Comparison of ENCODE assay signal across 15 cellular contexts in genomic region chr14:96698846-96699543, GRCh38.
DNase-seq lines count a peak whose midpoint lies in the region; ATAC-seq, FAIRE-seq and TF ChIP-seq lines count a peak whose summit lies in the region.
"Had no signal": no experiment of that assay in that cellular context is flagged by ENCODE, and none has a peak within 500 bp of the region (broad histone marks: within the 10 kb centered on the region; RNA-seq: fewer than 3 reads in every experiment).

No MANE protein-coding gene starts in this region.

- no peak overlapping the region for H3K4me2 ChIP-seq in HepG2 (ENCODE audit: low read depth, low read length)

- TF ChIP-seq POLR2A in HepG2 (IDR thresholded peaks at IDR 0.05; ENCODE audit: insufficient read depth in 1 of 2, low read depth in 2 of 2, low read length in 2 of 2) = no peak
- TF ChIP-seq POLR2A in right lobe of liver (IDR thresholded peaks at IDR 0.05) = no peak

- H3K9ac ChIP-seq in HepG2 (ENCODE audit: insufficient read depth, low read depth, low read length) = no peak overlapping the region

- TF ChIP-seq CTCF in HepG2 (CRISPR knock-in tag; IDR thresholded peaks at IDR 0.05) = no peak; the same call in 1 of the 2 replicates
- TF ChIP-seq CTCF in right lobe of liver (IDR thresholded peaks at IDR 0.05) = no peak

- no TSS peak for BruUV-seq in HepG2 (replicated peaks; lab: Mats Ljungman, UMichigan)

- no peaks in the 10 kb centered on the region for H3K36me3 Mint-ChIP-seq in activated CD4-positive, alpha-beta T cell treated with anti-CD3 and anti-CD28 coated beads, Interleukin-2, amount 10 ng/mL, durations not matched to agents 7 days and 5 days (ENCODE audit: low read depth)

- WGBS in HepG2 (ENCODE audit: low lambda C conversion rate) = 42% methylated on average over 8 of the region's 17 CpGs
- 56% methylated on average over 9 of the region's 17 CpGs for WGBS in right lobe of liver (ENCODE audit: insufficient coverage, low coverage, low lambda C conversion rate, missing lambda C conversion rate)

- H3K27ac Mint-ChIP-seq in activated CD4-positive, alpha-beta T cell treated with anti-CD3 and anti-CD28 coated beads, Interleukin-2, amount 10 ng/mL, durations not matched to agents 7 days and 5 days = no peak overlapping the region

- H3K36me3 ChIP-seq in HepG2 (replicated peaks in 1 of 2; ENCODE audit: control insufficient read depth in 1 of 2, insufficient read depth in 2 of 2, low read length in 2 of 2) = no peaks in the 10 kb centered on the region
- no peaks in the 10 kb centered on the region for H3K36me3 ChIP-seq in right lobe of liver
- H3K36me3 ChIP-seq: right atrium auricular region had no signal

- no peaks in the 10 kb centered on the region for H3K4me1 Mint-ChIP-seq in activated CD4-positive, alpha-beta T cell treated with anti-CD3 and anti-CD28 coated beads, Interleukin-2, amount 10 ng/mL, durations not matched to agents 7 days and 5 days

- peaks cover 2 to 17% of the 10 kb centered on the region in 2 experiments; a peak in 4 of 5 replicates for H3K27me3 ChIP-seq in HepG2 (ENCODE audit: control insufficient read depth in 1 of 2, insufficient read depth in 2 of 2, low read length in 2 of 2)
- H3K27me3 ChIP-seq in right lobe of liver = no peaks in the 10 kb centered on the region
- H3K27me3 ChIP-seq: right atrium auricular region had no signal

- H3K4me1 ChIP-seq in HepG2 (ENCODE audit: insufficient read depth, low read length) (0 out of 2 replicates have a peak, but pooled peaks cover 4% of the 10 kb centered on the region), right lobe of liver (no peaks in the 10 kb centered on the region)
- H3K4me1 ChIP-seq: right atrium auricular region had no signal

- no peak overlapping the region for H3K4me3 Mint-ChIP-seq in activated CD4-positive, alpha-beta T cell treated with anti-CD3 and anti-CD28 coated beads, Interleukin-2, amount 10 ng/mL, durations not matched to agents 7 days and 5 days

- H3K27me3 Mint-ChIP-seq in activated CD4-positive, alpha-beta T cell treated with anti-CD3 and anti-CD28 coated beads, Interleukin-2, amount 10 ng/mL, durations not matched to agents 7 days and 5 days = peaks cover 4% of the 10 kb centered on the region

- DNase-seq in HepG2 (ENCODE audit: low spot score) = no peak
- DNase-seq in right lobe of liver = no peak
- DNase-seq in activated CD4-positive, alpha-beta T cell treated with anti-CD3 and anti-CD28 coated beads, Interleukin-2, amount 10 ng/mL, durations not matched to agents 7 days and 5 days = peak; percentile 24
- DNase-seq in head of caudate nucleus = no peak
- no peak for DNase-seq in DMS79 (lab: John Stamatoyannopoulos, UW)
- DNase-seq in effector CD8-positive, alpha-beta T cell (lab: John Stamatoyannopoulos, UW) = no peak
- DNase-seq: glutamatergic neuron; KG1; mesenchymal stem cell; NCI-H510A; stimulated activated naive CD4-positive, alpha-beta T cell had no signal

- H4K20me1 ChIP-seq in HepG2 (ENCODE audit: insufficient read depth, low read length) = no peaks in the 10 kb centered on the region

- H3K9me3 ChIP-seq in HepG2 (ENCODE audit: low read length) (no peaks in the 10 kb centered on the region), right lobe of liver (no peaks in the 10 kb centered on the region)
- H3K9me3 ChIP-seq: right atrium auricular region had no signal

- H3K27ac ChIP-seq in HepG2 (ENCODE audit: extremely low read length, insufficient read depth, low read length) = no peak overlapping the region
- H3K27ac ChIP-seq in right lobe of liver = no peak overlapping the region
- H3K27ac ChIP-seq: right atrium auricular region had no signal

- no peak overlapping the region for H2AFZ ChIP-seq in HepG2 (ENCODE audit: low read length)

- in situ Hi-C loops in HepG2 (cut with HindIII; ENCODE audit: extremely low pct_ligation_motif_present, low pct_unique_long_range_greater_than_20kb) = no loop called here

- CTCF ChIA-PET in HepG2 (lab: Yijun Ruan, JAX; ENCODE audit: low intra/inter-chr PET ratio, low total read pairs) = no interaction called here
- CTCF ChIA-PET in activated CD4-positive, alpha-beta T cell treated with anti-CD3 and anti-CD28 coated beads, Interleukin-2, amount 10 ng/mL, durations not matched to agents 7 days and 5 days (lab: Charles Lee) = interaction anchor here (0.9 to 1.5 kb wide), 3 partner anchors 13 to 35 kb away, joined by 3 to 4 read pairs (median 3); no protein-coding TSS in a partner anchor

- H3K79me2 ChIP-seq in HepG2 (ENCODE audit: insufficient read depth, low read length) = no peaks in the 10 kb centered on the region

- POLR2A ChIA-PET in HepG2 (lab: Yijun Ruan, JAX) = no interaction called here
- POLR2A ChIA-PET in activated CD4-positive, alpha-beta T cell treated with anti-CD3 and anti-CD28 coated beads, Interleukin-2, amount 10 ng/mL, durations not matched to agents 7 days and 5 days (lab: Charles Lee) = interaction anchor here (0.5 to 0.6 kb wide), 2 partner anchors 12 to 372 kb away, joined by 3 to 4 read pairs; no protein-coding TSS in a partner anchor

- intact Hi-C loops in HepG2 (cut with micrococcal nuclease; ENCODE audit: unreplicated experiment) = no loop called here
- intact Hi-C loops in right lobe of liver (cut with DNase I) = no loop called here
- intact Hi-C loops in head of caudate nucleus (cut with DNase I) = no loop called here

- no peak overlapping the region for H3K4me3 ChIP-seq in HepG2 (replicated peaks in 1 of 3; ENCODE audit: insufficient read depth in 1 of 3, low read depth in 2 of 3, low read length in 3 of 3)
- no peak overlapping the region for H3K4me3 ChIP-seq in right lobe of liver
- H3K4me3 ChIP-seq: right atrium auricular region had no signal

- no peak for ATAC-seq in HepG2
- ATAC-seq in right lobe of liver = no peak
- peak; percentile 86 for ATAC-seq in HG02798 (IDR thresholded peaks at IDR 0.05; ENCODE audit: poor library complexity, unreplicated experiment)
- ATAC-seq in HG02970 (IDR thresholded peaks at IDR 0.05; ENCODE audit: low FRiP score, unreplicated experiment) = no peak

- no peak for FAIRE-seq in HepG2 (lab: Jason Lieb, UNC)
- FAIRE-seq: colon had no signal

- TF ChIP-seq EP300 in HepG2 (IDR thresholded peaks at IDR 0.05; ENCODE audit: low read depth in 2 of 2, low read length in 2 of 2) (no peak), HepG2 (CRISPR knock-in tag; IDR thresholded peaks at IDR 0.05; ENCODE audit: borderline replicate concordance) (no peak)

- H3K9me3 Mint-ChIP-seq in activated CD4-positive, alpha-beta T cell treated with anti-CD3 and anti-CD28 coated beads, Interleukin-2, amount 10 ng/mL, durations not matched to agents 7 days and 5 days = no peaks in the 10 kb centered on the region

- TF ChIP-seq RAD21 in HepG2 (CRISPR knock-in tag; IDR thresholded peaks at IDR 0.05) = no peak

TF ChIP-seq in HepG2, 621 proteins besides CTCF, POLR2A, EP300 and RAD21:
- TF ChIP-seq ZNF629 (CRISPR knock-in tag; conservative IDR thresholded peaks at IDR 0.05) (peak; percentile 88), ZC3H4 (CRISPR knock-in tag; IDR thresholded peaks at IDR 0.05; ENCODE audit: borderline replicate concordance) (no peak)
